ENCODE assay signal across 1 cellular context in genomic region chr11:100445231-100445735, GRCh38.
TF ChIP-seq lines count a peak whose summit lies in the region.

No MANE protein-coding gene starts in this region.

TF ChIP-seq in GM23338, 12 proteins besides CTCF, POLR2A, EP300 and RAD21 (continued from another document):
- TF ChIP-seq ZNF462 (CRISPR knock-in tag; IDR thresholded peaks at IDR 0.05) (no peak), NANOG (IDR thresholded peaks at IDR 0.05; ENCODE audit: borderline replicate concordance) (no peak), ZNF114 (CRISPR knock-in tag; IDR thresholded peaks at IDR 0.05) (no peak), REST (IDR thresholded peaks at IDR 0.05; ENCODE audit: unreplicated experiment) (no peak), POLR2AphosphoS5 (IDR thresholded peaks at IDR 0.05; ENCODE audit: low read depth) (no peak), CREB1 (CRISPR knock-in tag; IDR thresholded peaks at IDR 0.05; ENCODE audit: low read depth) (no peak)
